Comparison of ENCODE assay signal across 23 cellular contexts in the genomic region with DNA sequence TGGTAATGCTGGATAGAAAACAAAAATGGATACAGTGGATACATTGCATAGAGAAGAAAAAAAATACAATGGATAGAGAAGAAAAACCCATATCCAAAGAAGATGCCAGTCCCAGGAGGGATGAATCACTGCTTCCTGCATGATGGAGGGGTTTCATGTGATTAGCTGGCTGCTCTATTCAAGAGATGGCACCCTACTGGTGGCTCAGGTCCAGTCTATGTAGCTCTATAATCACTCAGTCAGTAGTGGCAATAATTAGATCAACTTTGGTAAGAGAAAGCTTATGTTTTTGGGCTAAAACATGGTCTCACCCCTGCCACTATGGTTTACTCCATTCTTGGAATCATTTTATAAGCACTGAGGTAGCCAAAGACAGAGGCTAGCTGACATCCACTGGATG. TPM values are rescaled to one million over a fixed set of nuclear protein-coding genes. Genes with fewer than 3 reads are reported as not detected.
"Had no signal": no experiment of that assay in that cellular context is flagged by ENCODE, and none has a peak within 500 bp of the region (broad histone marks: within the 10 kb centered on the region; RNA-seq: fewer than 3 reads in every experiment).

No MANE protein-coding gene starts in this region.

- H3K4me1 ChIP-seq: esophagus squamous epithelium, prostate gland, right lobe of liver, tibial nerve, upper lobe of right lung, vagina had no signal

- H3K27me3 Mint-ChIP-seq: dendritic cell treated with granulocyte-macrophage colony-stimulating factor and Interleukin-4, amounts not matched to agents 40 ng/mL and 50 ng/mL, for 4 days had no signal

- H3K4me3 ChIP-seq: esophagus squamous epithelium, hepatocyte, prostate gland, right lobe of liver, testis, tibial nerve, upper lobe of right lung, vagina had no signal

- H3K27ac Mint-ChIP-seq: dendritic cell treated with granulocyte-macrophage colony-stimulating factor and Interleukin-4, amounts not matched to agents 40 ng/mL and 50 ng/mL, for 4 days; effector memory CD8-positive, alpha-beta T cell; naive thymus-derived CD4-positive, alpha-beta T cell; nephron progenitor cell; stimulated activated effector memory CD8-positive, alpha-beta T cell treated with anti-CD3 and anti-CD28 coated beads, Interleukin-12 subunit alpha, Interleukin-12 subunit beta, amount 100 ng/mL, for 72 hours had no signal

- DNase-seq: effector memory CD8-positive, alpha-beta T cell; esophagus squamous epithelium; foreskin melanocyte; head of caudate nucleus; kidney; mesendoderm; naive thymus-derived CD4-positive, alpha-beta T cell; nephron progenitor cell; retina; right lobe of liver; stimulated activated CD4-positive, alpha-beta T cell treated with anti-CD3 and anti-CD28 coated beads, Interleukin-4, amount 100 ng/mL, for 1 hour; stimulated activated CD8-positive, alpha-beta memory T cell treated with anti-CD3 and anti-CD28 coated beads, Interleukin-4, amount 100 ng/mL, for 48 hours; stimulated activated naive CD8-positive, alpha-beta T cell treated with anti-CD3 and anti-CD28 coated beads, Interleukin-15, Interleukin-2, amounts not matched to agents 100 U/mL and 50 U/mL, for 24 hours; testis; upper lobe of right lung had no signal

- H3K9me3 ChIP-seq: prostate gland, right lobe of liver, testis, upper lobe of right lung, vagina had no signal

- H3K36me3 ChIP-seq: esophagus squamous epithelium, prostate gland, right lobe of liver, tibial nerve, upper lobe of right lung, vagina had no signal

- H3K4me1 Mint-ChIP-seq: naive thymus-derived CD4-positive, alpha-beta T cell; stimulated activated effector memory CD8-positive, alpha-beta T cell treated with anti-CD3 and anti-CD28 coated beads, Interleukin-12 subunit alpha, Interleukin-12 subunit beta, amount 100 ng/mL, for 72 hours had no signal

- H3K4me3 Mint-ChIP-seq: dendritic cell treated with granulocyte-macrophage colony-stimulating factor and Interleukin-4, amounts not matched to agents 40 ng/mL and 50 ng/mL, for 4 days; effector memory CD8-positive, alpha-beta T cell; naive thymus-derived CD4-positive, alpha-beta T cell; nephron progenitor cell; stimulated activated effector memory CD8-positive, alpha-beta T cell treated with anti-CD3 and anti-CD28 coated beads, Interleukin-12 subunit alpha, Interleukin-12 subunit beta, amount 100 ng/mL, for 72 hours had no signal

- H3K36me3 Mint-ChIP-seq: stimulated activated effector memory CD8-positive, alpha-beta T cell treated with anti-CD3 and anti-CD28 coated beads, Interleukin-12 subunit alpha, Interleukin-12 subunit beta, amount 100 ng/mL, for 72 hours had no signal

- H3K27me3 ChIP-seq: hepatocyte, right lobe of liver, testis, tibial nerve, upper lobe of right lung, vagina had no signal

RNA-seq across cellular contexts. Expression of a gene that starts 33.7 kb away (rescaled TPM):
- total RNA-seq: lung microvascular endothelial cell, mononuclear cell had no signal
- polyA plus RNA-seq: hepatocyte; naive thymus-derived CD4-positive, alpha-beta T cell had no signal

RNA-seq across cellular contexts. Expression of a gene that starts 50.5 kb away (rescaled TPM):
- total RNA-seq: hepatocyte had no signal
- polyA plus RNA-seq: hepatocyte had no signal
